1 cellular context compared by ENCODE assay signal in the genomic region with DNA sequence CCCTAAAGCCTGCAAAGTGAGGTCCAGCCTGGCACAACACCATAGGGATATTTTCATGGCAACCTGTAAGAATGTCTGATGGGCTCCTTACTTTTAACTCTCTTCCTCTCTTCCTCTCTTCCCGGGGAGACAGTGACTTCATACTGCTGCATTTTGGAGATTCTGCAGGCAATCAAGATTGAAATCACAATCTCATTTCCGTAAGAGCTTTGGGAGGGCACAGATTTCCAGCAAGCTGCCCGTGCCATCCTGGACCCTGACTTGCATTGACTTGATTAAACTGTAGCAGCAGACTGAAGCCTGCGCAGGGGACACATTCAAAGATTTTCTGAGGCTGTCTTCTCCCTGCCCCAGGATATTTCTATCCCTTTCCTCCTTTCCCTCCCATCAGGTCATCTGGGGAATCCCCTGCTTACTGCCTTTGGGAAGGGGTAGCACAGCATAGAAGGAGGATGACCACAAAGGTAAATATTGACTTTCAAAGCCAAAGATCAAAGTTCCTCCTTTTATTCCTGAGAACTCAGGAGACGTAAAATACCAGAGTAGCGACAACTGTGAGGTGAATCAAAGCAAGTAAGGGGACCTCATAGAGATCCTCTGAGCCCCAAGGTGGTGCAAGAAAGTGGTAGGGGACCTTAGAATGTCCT.
TF ChIP-seq lines count a peak whose summit lies in the region.

No MANE protein-coding gene starts in this region.

TF ChIP-seq in HepG2, 621 proteins besides CTCF, POLR2A, EP300 and RAD21 (continued from another document and continues in another):
- TF ChIP-seq, protein P1, sequence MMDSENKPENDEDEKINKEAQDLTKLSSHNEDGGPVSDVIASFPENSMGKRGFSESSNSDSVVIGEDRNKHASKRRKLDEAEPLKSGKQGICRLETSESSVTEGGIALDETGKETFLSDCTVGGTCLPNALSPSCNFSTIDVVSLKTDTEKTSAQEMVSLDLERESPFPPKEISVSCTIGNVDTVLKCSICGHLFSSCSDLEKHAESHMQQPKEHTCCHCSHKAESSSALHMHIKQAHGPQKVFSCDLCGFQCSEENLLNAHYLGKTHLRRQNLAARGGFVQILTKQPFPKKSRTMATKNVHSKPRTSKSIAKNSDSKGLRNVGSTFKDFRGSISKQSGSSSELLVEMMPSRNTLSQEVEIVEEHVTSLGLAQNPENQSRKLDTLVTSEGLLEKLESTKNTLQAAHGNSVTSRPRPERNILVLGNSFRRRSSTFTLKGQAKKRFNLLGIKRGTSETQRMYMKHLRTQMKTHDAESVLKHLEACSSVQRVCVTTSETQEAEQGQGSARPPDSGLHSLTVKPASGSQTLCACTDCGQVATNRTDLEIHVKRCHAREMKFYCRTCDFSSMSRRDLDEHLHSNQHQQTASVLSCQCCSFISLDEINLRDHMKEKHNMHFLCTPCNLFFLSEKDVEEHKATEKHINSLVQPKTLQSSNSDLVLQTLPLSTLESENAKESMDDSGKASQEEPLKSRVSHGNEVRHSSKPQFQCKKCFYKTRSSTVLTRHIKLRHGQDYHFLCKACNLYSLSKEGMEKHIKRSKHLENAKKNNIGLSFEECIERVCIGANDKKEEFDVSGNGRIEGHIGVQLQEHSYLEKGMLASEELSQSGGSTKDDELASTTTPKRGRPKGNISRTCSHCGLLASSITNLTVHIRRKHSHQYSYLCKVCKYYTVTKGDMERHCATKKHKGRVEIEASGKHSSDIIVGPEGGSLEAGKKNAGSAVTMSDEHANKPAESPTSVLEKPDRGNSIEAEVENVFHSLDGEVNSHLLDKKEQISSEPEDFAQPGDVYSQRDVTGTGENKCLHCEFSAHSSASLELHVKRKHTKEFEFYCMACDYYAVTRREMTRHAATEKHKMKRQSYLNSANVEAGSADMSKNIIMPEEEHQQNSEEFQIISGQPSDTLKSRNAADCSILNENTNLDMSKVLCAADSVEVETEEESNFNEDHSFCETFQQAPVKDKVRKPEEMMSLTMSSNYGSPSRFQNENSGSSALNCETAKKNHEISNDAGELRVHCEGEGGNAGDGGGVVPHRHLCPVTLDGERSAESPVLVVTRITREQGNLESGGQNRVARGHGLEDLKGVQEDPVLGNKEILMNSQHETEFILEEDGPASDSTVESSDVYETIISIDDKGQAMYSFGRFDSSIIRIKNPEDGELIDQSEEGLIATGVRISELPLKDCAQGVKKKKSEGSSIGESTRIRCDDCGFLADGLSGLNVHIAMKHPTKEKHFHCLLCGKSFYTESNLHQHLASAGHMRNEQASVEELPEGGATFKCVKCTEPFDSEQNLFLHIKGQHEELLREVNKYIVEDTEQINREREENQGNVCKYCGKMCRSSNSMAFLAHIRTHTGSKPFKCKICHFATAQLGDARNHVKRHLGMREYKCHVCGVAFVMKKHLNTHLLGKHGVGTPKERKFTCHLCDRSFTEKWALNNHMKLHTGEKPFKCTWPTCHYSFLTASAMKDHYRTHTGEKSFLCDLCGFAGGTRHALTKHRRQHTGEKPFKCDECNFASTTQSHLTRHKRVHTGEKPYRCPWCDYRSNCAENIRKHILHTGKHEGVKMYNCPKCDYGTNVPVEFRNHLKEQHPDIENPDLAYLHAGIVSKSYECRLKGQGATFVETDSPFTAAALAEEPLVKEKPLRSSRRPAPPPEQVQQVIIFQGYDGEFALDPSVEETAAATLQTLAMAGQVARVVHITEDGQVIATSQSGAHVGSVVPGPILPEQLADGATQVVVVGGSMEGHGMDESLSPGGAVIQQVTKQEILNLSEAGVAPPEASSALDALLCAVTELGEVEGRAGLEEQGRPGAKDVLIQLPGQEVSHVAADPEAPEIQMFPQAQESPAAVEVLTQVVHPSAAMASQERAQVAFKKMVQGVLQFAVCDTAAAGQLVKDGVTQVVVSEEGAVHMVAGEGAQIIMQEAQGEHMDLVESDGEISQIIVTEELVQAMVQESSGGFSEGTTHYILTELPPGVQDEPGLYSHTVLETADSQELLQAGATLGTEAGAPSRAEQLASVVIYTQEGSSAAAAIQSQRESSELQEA (CRISPR knock-in tag; IDR thresholded peaks at IDR 0.05; ENCODE audit: not compliant biosample characterization), result no peak
- TF ChIP-seq MBD4 (IDR thresholded peaks at IDR 0.05; ENCODE audit: borderline replicate concordance, low read length) (no peak), HNF4A (CRISPR knock-in tag; IDR thresholded peaks at IDR 0.05) (peak; percentile 79), ZFY (CRISPR knock-in tag; IDR thresholded peaks at IDR 0.05) (no peak), FOXJ3 (CRISPR knock-in tag; IDR thresholded peaks at IDR 0.05; ENCODE audit: borderline replicate concordance) (no peak), REXO4 (CRISPR knock-in tag; IDR thresholded peaks at IDR 0.05; ENCODE audit: borderline replicate concordance) (no peak), GLI4 (CRISPR knock-in tag; IDR thresholded peaks at IDR 0.05; ENCODE audit: borderline replicate concordance) (no peak), NCOA1 (CRISPR knock-in tag; IDR thresholded peaks at IDR 0.05) (no peak), NFE2L1 (CRISPR knock-in tag; IDR thresholded peaks at IDR 0.05; ENCODE audit: borderline replicate concordance) (no peak), ZSCAN30 (CRISPR knock-in tag; IDR thresholded peaks at IDR 0.05) (no peak), ISL2 (CRISPR knock-in tag; IDR thresholded peaks at IDR 0.05) (0 out of 2 replicates have a peak, but pooled peaks have one; percentile 32), ARHGAP35 (CRISPR knock-in tag; IDR thresholded peaks at IDR 0.05; ENCODE audit: borderline replicate concordance) (no peak), SPEN (CRISPR knock-in tag; IDR thresholded peaks at IDR 0.05; ENCODE audit: low read depth) (no peak), ZNF546 (CRISPR knock-in tag; conservative IDR thresholded peaks at IDR 0.05) (no peak), XRCC5 (optimal IDR thresholded peaks at IDR 0.05; ENCODE audit: low read length) (no peak), KAT8 (CRISPR knock-in tag; IDR thresholded peaks at IDR 0.05) (no peak), DPF2 (CRISPR knock-in tag; IDR thresholded peaks at IDR 0.05; ENCODE audit: borderline replicate concordance, low read depth) (no peak), CREM (IDR thresholded peaks at IDR 0.05) (no peak), CREM (CRISPR knock-in tag; IDR thresholded peaks at IDR 0.05) (no peak), SOX6 (IDR thresholded peaks at IDR 0.05) (no peak), SOX6 (CRISPR knock-in tag; IDR thresholded peaks at IDR 0.05) (peak; percentile 42; the same call in 1 of the 2 replicates), HNRNPH1 (optimal IDR thresholded peaks at IDR 0.05; ENCODE audit: low read depth, low read length) (no peak), ZNF749 (CRISPR knock-in tag; IDR thresholded peaks at IDR 0.05; ENCODE audit: borderline replicate concordance) (no peak), SIN3B (IDR thresholded peaks at IDR 0.05; ENCODE audit: low read length) (no peak), ESRRA (CRISPR knock-in tag; IDR thresholded peaks at IDR 0.05; ENCODE audit: low read depth) (no peak), CAMTA2 (CRISPR knock-in tag; IDR thresholded peaks at IDR 0.05; ENCODE audit: borderline replicate concordance) (no peak), CBFB (CRISPR knock-in tag; IDR thresholded peaks at IDR 0.05) (no peak), ZNF367 (CRISPR knock-in tag; IDR thresholded peaks at IDR 0.05; ENCODE audit: borderline replicate concordance) (no peak), LCORL (IDR thresholded peaks at IDR 0.05) (no peak), LCORL (CRISPR knock-in tag; IDR thresholded peaks at IDR 0.05) (no peak), ELF4 (CRISPR knock-in tag; IDR thresholded peaks at IDR 0.05; ENCODE audit: borderline replicate concordance) (no peak), CCAR2 (optimal IDR thresholded peaks at IDR 0.05; ENCODE audit: low read depth, low read length) (no peak), ZNF468 (CRISPR knock-in tag; IDR thresholded peaks at IDR 0.05) (no peak), HIVEP1 (CRISPR knock-in tag; IDR thresholded peaks at IDR 0.05) (peak; percentile 34; the same call in 1 of the 2 replicates)
- TF ChIP-seq, protein P2, sequence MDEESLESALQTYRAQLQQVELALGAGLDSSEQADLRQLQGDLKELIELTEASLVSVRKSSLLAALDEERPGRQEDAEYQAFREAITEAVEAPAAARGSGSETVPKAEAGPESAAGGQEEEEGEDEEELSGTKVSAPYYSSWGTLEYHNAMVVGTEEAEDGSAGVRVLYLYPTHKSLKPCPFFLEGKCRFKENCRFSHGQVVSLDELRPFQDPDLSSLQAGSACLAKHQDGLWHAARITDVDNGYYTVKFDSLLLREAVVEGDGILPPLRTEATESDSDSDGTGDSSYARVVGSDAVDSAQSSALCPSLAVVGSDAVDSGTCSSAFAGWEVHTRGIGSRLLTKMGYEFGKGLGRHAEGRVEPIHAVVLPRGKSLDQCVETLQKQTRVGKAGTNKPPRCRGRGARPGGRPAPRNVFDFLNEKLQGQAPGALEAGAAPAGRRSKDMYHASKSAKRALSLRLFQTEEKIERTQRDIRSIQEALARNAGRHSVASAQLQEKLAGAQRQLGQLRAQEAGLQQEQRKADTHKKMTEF (CRISPR knock-in tag; IDR thresholded peaks at IDR 0.05), result no peak
- TF ChIP-seq, protein P3, sequence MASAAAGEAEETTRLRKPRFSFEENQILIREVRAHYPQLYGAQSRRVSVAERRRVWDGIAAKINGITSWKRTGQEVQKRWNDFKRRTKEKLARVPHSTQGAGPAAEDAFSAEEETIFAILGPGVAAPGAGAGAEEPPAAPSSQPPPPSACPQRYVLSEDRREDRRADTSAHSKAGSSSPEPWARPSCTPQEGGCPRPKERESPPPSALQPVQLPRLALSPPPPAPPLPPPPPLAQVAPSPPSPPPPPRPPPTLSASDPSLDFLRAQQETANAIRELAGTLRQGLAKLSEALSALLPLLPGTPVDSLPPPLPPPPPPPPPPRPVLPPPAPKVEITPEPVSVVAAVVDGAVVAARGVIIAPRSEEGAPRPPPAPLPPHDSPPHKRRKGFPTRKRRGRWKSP (CRISPR knock-in tag; IDR thresholded peaks at IDR 0.05), result no peak
- TF ChIP-seq, protein P4, sequence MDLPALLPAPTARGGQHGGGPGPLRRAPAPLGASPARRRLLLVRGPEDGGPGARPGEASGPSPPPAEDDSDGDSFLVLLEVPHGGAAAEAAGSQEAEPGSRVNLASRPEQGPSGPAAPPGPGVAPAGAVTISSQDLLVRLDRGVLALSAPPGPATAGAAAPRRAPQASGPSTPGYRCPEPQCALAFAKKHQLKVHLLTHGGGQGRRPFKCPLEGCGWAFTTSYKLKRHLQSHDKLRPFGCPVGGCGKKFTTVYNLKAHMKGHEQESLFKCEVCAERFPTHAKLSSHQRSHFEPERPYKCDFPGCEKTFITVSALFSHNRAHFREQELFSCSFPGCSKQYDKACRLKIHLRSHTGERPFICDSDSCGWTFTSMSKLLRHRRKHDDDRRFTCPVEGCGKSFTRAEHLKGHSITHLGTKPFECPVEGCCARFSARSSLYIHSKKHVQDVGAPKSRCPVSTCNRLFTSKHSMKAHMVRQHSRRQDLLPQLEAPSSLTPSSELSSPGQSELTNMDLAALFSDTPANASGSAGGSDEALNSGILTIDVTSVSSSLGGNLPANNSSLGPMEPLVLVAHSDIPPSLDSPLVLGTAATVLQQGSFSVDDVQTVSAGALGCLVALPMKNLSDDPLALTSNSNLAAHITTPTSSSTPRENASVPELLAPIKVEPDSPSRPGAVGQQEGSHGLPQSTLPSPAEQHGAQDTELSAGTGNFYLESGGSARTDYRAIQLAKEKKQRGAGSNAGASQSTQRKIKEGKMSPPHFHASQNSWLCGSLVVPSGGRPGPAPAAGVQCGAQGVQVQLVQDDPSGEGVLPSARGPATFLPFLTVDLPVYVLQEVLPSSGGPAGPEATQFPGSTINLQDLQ (CRISPR knock-in tag; IDR thresholded peaks at IDR 0.05), result no peak
- TF ChIP-seq, protein P5, sequence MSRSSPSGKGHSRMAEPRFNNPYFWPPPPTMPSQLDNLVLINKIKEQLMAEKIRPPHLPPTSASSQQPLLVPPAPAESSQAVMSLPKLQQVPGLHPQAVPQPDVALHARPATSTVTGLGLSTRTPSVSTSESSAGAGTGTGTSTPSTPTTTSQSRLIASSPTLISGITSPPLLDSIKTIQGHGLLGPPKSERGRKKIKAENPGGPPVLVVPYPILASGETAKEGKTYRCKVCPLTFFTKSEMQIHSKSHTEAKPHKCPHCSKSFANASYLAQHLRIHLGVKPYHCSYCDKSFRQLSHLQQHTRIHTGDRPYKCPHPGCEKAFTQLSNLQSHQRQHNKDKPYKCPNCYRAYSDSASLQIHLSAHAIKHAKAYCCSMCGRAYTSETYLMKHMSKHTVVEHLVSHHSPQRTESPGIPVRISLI (CRISPR knock-in tag; IDR thresholded peaks at IDR 0.05; ENCODE audit: borderline replicate concordance), result no peak
- TF ChIP-seq, protein P6, sequence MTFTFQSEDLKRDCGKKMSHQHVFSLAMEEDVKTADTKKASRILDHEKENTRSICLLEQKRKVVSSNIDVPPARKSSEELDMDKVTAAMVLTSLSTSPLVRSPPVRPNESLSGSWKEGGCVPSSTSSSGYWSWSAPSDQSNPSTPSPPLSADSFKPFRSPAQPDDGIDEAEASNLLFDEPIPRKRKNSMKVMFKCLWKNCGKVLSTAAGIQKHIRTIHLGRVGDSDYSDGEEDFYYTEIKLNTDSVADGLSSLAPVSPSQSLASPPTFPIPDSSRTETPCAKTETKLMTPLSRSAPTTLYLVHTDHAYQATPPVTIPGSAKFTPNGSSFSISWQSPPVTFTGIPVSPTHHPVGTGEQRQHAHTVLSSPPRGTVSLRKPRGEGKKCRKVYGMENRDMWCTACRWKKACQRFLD (CRISPR knock-in tag; IDR thresholded peaks at IDR 0.05; ENCODE audit: borderline replicate concordance), result no peak
- TF ChIP-seq, protein P7, sequence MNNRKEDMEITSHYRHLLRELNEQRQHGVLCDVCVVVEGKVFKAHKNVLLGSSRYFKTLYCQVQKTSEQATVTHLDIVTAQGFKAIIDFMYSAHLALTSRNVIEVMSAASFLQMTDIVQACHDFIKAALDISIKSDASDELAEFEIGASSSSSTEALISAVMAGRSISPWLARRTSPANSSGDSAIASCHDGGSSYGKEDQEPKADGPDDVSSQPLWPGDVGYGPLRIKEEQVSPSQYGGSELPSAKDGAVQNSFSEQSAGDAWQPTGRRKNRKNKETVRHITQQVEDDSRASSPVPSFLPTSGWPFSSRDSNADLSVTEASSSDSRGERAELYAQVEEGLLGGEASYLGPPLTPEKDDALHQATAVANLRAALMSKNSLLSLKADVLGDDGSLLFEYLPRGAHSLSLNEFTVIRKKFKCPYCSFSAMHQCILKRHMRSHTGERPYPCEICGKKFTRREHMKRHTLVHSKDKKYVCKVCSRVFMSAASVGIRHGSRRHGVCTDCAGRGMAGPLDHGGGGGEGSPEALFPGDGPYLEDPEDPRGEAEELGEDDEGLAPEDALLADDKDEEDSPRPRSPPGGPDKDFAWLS (CRISPR knock-in tag; IDR thresholded peaks at IDR 0.05; ENCODE audit: borderline replicate concordance), result no peak
- TF ChIP-seq, protein P8, sequence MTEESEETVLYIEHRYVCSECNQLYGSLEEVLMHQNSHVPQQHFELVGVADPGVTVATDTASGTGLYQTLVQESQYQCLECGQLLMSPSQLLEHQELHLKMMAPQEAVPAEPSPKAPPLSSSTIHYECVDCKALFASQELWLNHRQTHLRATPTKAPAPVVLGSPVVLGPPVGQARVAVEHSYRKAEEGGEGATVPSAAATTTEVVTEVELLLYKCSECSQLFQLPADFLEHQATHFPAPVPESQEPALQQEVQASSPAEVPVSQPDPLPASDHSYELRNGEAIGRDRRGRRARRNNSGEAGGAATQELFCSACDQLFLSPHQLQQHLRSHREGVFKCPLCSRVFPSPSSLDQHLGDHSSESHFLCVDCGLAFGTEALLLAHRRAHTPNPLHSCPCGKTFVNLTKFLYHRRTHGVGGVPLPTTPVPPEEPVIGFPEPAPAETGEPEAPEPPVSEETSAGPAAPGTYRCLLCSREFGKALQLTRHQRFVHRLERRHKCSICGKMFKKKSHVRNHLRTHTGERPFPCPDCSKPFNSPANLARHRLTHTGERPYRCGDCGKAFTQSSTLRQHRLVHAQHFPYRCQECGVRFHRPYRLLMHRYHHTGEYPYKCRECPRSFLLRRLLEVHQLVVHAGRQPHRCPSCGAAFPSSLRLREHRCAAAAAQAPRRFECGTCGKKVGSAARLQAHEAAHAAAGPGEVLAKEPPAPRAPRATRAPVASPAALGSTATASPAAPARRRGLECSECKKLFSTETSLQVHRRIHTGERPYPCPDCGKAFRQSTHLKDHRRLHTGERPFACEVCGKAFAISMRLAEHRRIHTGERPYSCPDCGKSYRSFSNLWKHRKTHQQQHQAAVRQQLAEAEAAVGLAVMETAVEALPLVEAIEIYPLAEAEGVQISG (CRISPR knock-in tag; IDR thresholded peaks at IDR 0.05), result no peak
